10 cellular contexts compared by ENCODE assay signal in genomic region chr6:157056275-157056674, GRCh38.
A peak's percentile ranks its signal among the peaks of the same experiment; 100 is the strongest.
DNase-seq lines count a peak whose midpoint lies in the region; ATAC-seq and TF ChIP-seq lines count a peak whose summit lies in the region.
"Had no signal": no experiment of that assay in that cellular context is flagged by ENCODE, and none has a peak within 500 bp of the region (broad histone marks: within the 10 kb centered on the region; RNA-seq: fewer than 3 reads in every experiment).

No MANE protein-coding gene starts in this region.

- H3K9me3 Mint-ChIP-seq in activated T-helper 1 cell treated with anti-CD3 and anti-CD28 coated beads, Interleukin-12 subunit alpha, Interleukin-12 subunit beta, Interleukin-2, Interleukin-4 antibody, amounts not matched to agents 30 ng/mL and 10 ng/mL and 1 ng/mL, durations not matched to agents 14 hours and 24 hours and 36 hours, result no peaks in the 10 kb centered on the region

- H3K36me3 Mint-ChIP-seq in activated T-helper 1 cell treated with anti-CD3 and anti-CD28 coated beads, Interleukin-12 subunit alpha, Interleukin-12 subunit beta, Interleukin-2, Interleukin-4 antibody, amounts not matched to agents 30 ng/mL and 10 ng/mL and 1 ng/mL, durations not matched to agents 14 hours and 24 hours and 36 hours (ENCODE audit: low read depth), result peaks cover 9% of the 10 kb centered on the region

- peak overlapping the region; percentile 95 for H3K27ac Mint-ChIP-seq in activated T-helper 1 cell treated with anti-CD3 and anti-CD28 coated beads, Interleukin-12 subunit alpha, Interleukin-12 subunit beta, Interleukin-2, Interleukin-4 antibody, amounts not matched to agents 30 ng/mL and 10 ng/mL and 1 ng/mL, durations not matched to agents 14 hours and 24 hours and 36 hours

- TF ChIP-seq CTCF in GM13977 (IDR thresholded peaks at IDR 0.05; ENCODE audit: extremely low read depth, insufficient read depth, missing control alignments), result no peak

- DNase-seq in GM13977 (ENCODE audit: low spot score), result peak; percentile 54
- DNase-seq in HEK293T (ENCODE audit: extremely low spot score), result no peak
- peak; percentile 17 for DNase-seq in activated T-helper 1 cell treated with anti-CD3 and anti-CD28 coated beads, Interleukin-12 subunit alpha, Interleukin-12 subunit beta, Interleukin-2, Interleukin-4 antibody, amounts not matched to agents 30 ng/mL and 10 ng/mL and 1 ng/mL, durations not matched to agents 14 hours and 24 hours and 36 hours (ENCODE audit: low spot score)
- DNase-seq in stimulated activated CD4-positive, alpha-beta T cell treated with anti-CD3 and anti-CD28 coated beads, Interleukin-15, amount 100 ng/mL, for 24 hours, result peak; percentile 67
- no peak for DNase-seq in NK-92 treated with Interleukin-12 subunit alpha and Interleukin-12 subunit beta, amount 100 ng/mL, for 24 hours (lab: John Stamatoyannopoulos, UW)
- DNase-seq in SK-N-DZ (ENCODE audit: low spot score), result no peak
- no peak for DNase-seq in NCI-H2171 (lab: John Stamatoyannopoulos, UW)
- DNase-seq: NCI-H1092 treated with DMSO at 0.1 percent for 48 hours had no signal

- POLR2A ChIA-PET in HEK293T (lab: Yijun Ruan, JAX), result no interaction called here

- no peak for ATAC-seq in GM21528 (IDR thresholded peaks at IDR 0.05; ENCODE audit: low FRiP score, unreplicated experiment)
- ATAC-seq: sciatic nerve had no signal

- in situ Hi-C loops in GM13977 (cut with MboI; ENCODE audit: low pct_unique_long_range_greater_than_20kb, low sequenced_read_pairs, unreplicated experiment), result no loop called here

- no peaks in the 10 kb centered on the region for H3K27me3 Mint-ChIP-seq in activated T-helper 1 cell treated with anti-CD3 and anti-CD28 coated beads, Interleukin-12 subunit alpha, Interleukin-12 subunit beta, Interleukin-2, Interleukin-4 antibody, amounts not matched to agents 30 ng/mL and 10 ng/mL and 1 ng/mL, durations not matched to agents 14 hours and 24 hours and 36 hours (ENCODE audit: insufficient read depth)

- peak overlapping the region; percentile 32 for H3K4me3 Mint-ChIP-seq in activated T-helper 1 cell treated with anti-CD3 and anti-CD28 coated beads, Interleukin-12 subunit alpha, Interleukin-12 subunit beta, Interleukin-2, Interleukin-4 antibody, amounts not matched to agents 30 ng/mL and 10 ng/mL and 1 ng/mL, durations not matched to agents 14 hours and 24 hours and 36 hours

- intact Hi-C loops in activated T-helper 1 cell treated with anti-CD3 and anti-CD28 coated beads, Interleukin-12 subunit alpha, Interleukin-12 subunit beta, Interleukin-2, Interleukin-4 antibody, amounts not matched to agents 30 ng/mL and 10 ng/mL and 1 ng/mL, durations not matched to agents 14 hours and 24 hours and 36 hours (cut with micrococcal nuclease), result loop anchor here (1.0 to 10.0 kb wide), 6 partner anchors 13 to 709 kb away; no protein-coding TSS in a partner anchor

- CTCF ChIA-PET in HEK293T (lab: Yijun Ruan, JAX), result no interaction called here

- H3K4me1 Mint-ChIP-seq in activated T-helper 1 cell treated with anti-CD3 and anti-CD28 coated beads, Interleukin-12 subunit alpha, Interleukin-12 subunit beta, Interleukin-2, Interleukin-4 antibody, amounts not matched to agents 30 ng/mL and 10 ng/mL and 1 ng/mL, durations not matched to agents 14 hours and 24 hours and 36 hours (ENCODE audit: low read depth), result peaks cover 39% of the 10 kb centered on the region

TF ChIP-seq in HEK293T, 16 proteins besides CTCF, POLR2A, EP300 and RAD21:
- TF ChIP-seq NFRKB (IDR thresholded peaks at IDR 0.05), result no peak
- no peak for TF ChIP-seq FOXM1 (IDR thresholded peaks at IDR 0.05; ENCODE audit: borderline replicate concordance)
- TF ChIP-seq FOXK2 (IDR thresholded peaks at IDR 0.05), result no peak
- peak; percentile 50; the same call in 1 of the 2 replicates for TF ChIP-seq CTBP1 (IDR thresholded peaks at IDR 0.05; ENCODE audit: borderline replicate concordance)
- no peak for TF ChIP-seq L3MBTL2 (conservative IDR thresholded peaks at IDR 0.05)
- TF ChIP-seq ARNT (IDR thresholded peaks at IDR 0.05), result 0 out of 2 replicates have a peak, but pooled peaks have one; percentile 13
- peak; percentile 91 for TF ChIP-seq PKNOX1 (IDR thresholded peaks at IDR 0.05)
- TF ChIP-seq LEF1 (IDR thresholded peaks at IDR 0.05; ENCODE audit: borderline replicate concordance), result no peak

Comparison
In these comparisons a context has a peak if more than half of its experiments do, and no peak if none do; other contexts are left out.
1. DNase-seq: peak in GM13977 (single experiment), activated T-helper 1 cell treated with anti-CD3 and anti-CD28 coated beads, Interleukin-12 subunit alpha, Interleukin-12 subunit beta, Interleukin-2, Interleukin-4 antibody, amounts not matched to agents 30 ng/mL and 10 ng/mL and 1 ng/mL, durations not matched to agents 14 hours and 24 hours and 36 hours (single experiment) and stimulated activated CD4-positive, alpha-beta T cell treated with anti-CD3 and anti-CD28 coated beads, Interleukin-15, amount 100 ng/mL, for 24 hours (single experiment); none in HEK293T (single experiment), NK-92 treated with Interleukin-12 subunit alpha and Interleukin-12 subunit beta, amount 100 ng/mL, for 24 hours (single experiment), SK-N-DZ (single experiment) and NCI-H2171 (single experiment).